ENCODE assay signal across 1 cellular context in the genomic region with DNA sequence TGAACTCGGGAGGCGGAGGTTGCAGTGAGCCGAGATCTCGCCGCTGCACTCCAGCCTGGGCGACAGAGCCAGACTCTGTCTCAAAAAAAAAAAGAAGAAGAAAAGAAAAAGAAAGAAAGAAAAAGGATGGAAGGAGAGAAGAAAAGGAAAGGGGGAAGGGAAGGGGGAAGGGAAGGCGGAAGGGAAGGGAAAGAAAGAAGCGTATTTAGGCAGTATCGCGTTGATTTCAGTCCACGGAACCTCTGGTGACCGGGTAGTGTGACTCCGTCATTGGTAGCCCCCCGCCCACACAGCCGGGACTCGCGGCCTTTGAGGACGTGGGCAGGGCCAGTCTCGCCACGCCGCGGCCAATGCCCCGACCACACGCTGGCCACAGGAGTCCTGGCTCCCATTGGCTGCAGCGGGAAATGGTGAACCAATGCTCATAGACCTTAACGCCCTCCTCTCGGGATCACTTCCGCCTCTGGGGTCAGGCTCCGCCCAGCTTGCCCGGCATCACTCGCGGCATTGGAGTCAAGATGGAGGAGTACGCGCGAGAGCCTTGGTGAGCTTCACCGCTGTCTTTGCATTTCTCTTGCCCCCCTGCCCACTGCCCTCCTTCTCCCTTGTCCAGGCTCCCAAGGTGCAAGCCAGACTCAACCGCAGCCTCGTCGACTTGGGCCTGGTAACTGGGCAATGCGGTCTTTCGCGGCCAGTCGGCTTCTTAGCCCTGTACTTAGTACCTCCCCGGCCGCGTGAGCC.
A peak's percentile ranks its signal among the peaks of the same experiment; 100 is the strongest.
TF ChIP-seq lines count a peak whose summit lies in the region.

A gene (plus strand): TSS at position 495 of the 741 bp plus-strand sequence. CDS start 24 bp downstream, at position 519.

TF ChIP-seq in GM23338, 12 proteins besides CTCF, POLR2A, EP300 and RAD21:
- no peak for TF ChIP-seq STAT1 (IDR thresholded peaks at IDR 0.05; ENCODE audit: unreplicated experiment)
- TF ChIP-seq, protein P1, sequence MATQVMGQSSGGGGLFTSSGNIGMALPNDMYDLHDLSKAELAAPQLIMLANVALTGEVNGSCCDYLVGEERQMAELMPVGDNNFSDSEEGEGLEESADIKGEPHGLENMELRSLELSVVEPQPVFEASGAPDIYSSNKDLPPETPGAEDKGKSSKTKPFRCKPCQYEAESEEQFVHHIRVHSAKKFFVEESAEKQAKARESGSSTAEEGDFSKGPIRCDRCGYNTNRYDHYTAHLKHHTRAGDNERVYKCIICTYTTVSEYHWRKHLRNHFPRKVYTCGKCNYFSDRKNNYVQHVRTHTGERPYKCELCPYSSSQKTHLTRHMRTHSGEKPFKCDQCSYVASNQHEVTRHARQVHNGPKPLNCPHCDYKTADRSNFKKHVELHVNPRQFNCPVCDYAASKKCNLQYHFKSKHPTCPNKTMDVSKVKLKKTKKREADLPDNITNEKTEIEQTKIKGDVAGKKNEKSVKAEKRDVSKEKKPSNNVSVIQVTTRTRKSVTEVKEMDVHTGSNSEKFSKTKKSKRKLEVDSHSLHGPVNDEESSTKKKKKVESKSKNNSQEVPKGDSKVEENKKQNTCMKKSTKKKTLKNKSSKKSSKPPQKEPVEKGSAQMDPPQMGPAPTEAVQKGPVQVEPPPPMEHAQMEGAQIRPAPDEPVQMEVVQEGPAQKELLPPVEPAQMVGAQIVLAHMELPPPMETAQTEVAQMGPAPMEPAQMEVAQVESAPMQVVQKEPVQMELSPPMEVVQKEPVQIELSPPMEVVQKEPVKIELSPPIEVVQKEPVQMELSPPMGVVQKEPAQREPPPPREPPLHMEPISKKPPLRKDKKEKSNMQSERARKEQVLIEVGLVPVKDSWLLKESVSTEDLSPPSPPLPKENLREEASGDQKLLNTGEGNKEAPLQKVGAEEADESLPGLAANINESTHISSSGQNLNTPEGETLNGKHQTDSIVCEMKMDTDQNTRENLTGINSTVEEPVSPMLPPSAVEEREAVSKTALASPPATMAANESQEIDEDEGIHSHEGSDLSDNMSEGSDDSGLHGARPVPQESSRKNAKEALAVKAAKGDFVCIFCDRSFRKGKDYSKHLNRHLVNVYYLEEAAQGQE (IDR thresholded peaks at IDR 0.05; ENCODE audit: unreplicated experiment): peak; percentile 9
- TF ChIP-seq EZH2 (IDR thresholded peaks at IDR 0.05; ENCODE audit: low read depth, unreplicated experiment): no peak
- no peak for TF ChIP-seq ZNF331 (CRISPR knock-in tag; IDR thresholded peaks at IDR 0.05; ENCODE audit: low read depth)
- TF ChIP-seq, protein P2, sequence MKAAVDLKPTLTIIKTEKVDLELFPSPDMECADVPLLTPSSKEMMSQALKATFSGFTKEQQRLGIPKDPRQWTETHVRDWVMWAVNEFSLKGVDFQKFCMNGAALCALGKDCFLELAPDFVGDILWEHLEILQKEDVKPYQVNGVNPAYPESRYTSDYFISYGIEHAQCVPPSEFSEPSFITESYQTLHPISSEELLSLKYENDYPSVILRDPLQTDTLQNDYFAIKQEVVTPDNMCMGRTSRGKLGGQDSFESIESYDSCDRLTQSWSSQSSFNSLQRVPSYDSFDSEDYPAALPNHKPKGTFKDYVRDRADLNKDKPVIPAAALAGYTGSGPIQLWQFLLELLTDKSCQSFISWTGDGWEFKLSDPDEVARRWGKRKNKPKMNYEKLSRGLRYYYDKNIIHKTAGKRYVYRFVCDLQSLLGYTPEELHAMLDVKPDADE (IDR thresholded peaks at IDR 0.05): 0 out of 2 replicates have a peak, but pooled peaks have one; percentile 38
- TF ChIP-seq, protein P3, sequence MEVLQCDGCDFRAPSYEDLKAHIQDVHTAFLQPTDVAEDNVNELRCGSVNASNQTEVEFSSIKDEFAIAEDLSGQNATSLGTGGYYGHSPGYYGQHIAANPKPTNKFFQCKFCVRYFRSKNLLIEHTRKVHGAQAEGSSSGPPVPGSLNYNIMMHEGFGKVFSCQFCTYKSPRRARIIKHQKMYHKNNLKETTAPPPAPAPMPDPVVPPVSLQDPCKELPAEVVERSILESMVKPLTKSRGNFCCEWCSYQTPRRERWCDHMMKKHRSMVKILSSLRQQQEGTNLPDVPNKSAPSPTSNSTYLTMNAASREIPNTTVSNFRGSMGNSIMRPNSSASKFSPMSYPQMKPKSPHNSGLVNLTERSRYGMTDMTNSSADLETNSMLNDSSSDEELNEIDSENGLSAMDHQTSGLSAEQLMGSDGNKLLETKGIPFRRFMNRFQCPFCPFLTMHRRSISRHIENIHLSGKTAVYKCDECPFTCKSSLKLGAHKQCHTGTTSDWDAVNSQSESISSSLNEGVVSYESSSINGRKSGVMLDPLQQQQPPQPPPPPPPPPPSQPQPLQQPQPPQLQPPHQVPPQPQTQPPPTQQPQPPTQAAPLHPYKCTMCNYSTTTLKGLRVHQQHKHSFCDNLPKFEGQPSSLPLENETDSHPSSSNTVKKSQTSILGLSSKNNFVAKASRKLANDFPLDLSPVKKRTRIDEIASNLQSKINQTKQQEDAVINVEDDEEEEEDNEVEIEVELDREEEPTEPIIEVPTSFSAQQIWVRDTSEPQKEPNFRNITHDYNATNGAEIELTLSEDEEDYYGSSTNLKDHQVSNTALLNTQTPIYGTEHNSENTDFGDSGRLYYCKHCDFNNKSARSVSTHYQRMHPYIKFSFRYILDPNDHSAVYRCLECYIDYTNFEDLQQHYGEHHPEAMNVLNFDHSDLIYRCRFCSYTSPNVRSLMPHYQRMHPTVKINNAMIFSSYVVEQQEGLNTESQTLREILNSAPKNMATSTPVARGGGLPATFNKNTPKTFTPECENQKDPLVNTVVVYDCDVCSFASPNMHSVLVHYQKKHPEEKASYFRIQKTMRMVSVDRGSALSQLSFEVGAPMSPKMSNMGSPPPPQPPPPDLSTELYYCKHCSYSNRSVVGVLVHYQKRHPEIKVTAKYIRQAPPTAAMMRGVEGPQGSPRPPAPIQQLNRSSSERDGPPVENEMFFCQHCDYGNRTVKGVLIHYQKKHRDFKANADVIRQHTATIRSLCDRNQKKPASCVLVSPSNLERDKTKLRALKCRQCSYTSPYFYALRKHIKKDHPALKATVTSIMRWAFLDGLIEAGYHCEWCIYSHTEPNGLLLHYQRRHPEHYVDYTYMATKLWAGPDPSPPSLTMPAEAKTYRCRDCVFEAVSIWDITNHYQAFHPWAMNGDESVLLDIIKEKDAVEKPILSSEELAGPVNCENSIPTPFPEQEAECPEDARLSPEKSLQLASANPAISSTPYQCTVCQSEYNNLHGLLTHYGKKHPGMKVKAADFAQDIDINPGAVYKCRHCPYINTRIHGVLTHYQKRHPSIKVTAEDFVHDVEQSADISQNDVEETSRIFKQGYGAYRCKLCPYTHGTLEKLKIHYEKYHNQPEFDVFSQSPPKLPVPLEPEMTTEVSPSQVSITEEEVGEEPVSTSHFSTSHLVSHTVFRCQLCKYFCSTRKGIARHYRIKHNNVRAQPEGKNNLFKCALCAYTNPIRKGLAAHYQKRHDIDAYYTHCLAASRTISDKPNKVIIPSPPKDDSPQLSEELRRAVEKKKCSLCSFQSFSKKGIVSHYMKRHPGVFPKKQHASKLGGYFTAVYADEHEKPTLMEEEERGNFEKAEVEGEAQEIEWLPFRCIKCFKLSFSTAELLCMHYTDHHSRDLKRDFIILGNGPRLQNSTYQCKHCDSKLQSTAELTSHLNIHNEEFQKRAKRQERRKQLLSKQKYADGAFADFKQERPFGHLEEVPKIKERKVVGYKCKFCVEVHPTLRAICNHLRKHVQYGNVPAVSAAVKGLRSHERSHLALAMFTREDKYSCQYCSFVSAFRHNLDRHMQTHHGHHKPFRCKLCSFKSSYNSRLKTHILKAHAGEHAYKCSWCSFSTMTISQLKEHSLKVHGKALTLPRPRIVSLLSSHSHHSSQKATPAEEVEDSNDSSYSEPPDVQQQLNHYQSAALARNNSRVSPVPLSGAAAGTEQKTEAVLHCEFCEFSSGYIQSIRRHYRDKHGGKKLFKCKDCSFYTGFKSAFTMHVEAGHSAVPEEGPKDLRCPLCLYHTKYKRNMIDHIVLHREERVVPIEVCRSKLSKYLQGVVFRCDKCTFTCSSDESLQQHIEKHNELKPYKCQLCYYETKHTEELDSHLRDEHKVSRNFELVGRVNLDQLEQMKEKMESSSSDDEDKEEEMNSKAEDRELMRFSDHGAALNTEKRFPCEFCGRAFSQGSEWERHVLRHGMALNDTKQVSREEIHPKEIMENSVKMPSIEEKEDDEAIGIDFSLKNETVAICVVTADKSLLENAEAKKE (CRISPR knock-in tag; IDR thresholded peaks at IDR 0.05): no peak
- TF ChIP-seq POLR2AphosphoS5 (IDR thresholded peaks at IDR 0.05; ENCODE audit: low read depth): peak; percentile 98
- TF ChIP-seq EZH2phosphoT487 (IDR thresholded peaks at IDR 0.05; ENCODE audit: unreplicated experiment): no peak
- no peak for TF ChIP-seq JUNB (IDR thresholded peaks at IDR 0.05; ENCODE audit: unreplicated experiment)
- no peak for TF ChIP-seq NANOG (IDR thresholded peaks at IDR 0.05; ENCODE audit: borderline replicate concordance)
- TF ChIP-seq ZNF114 (CRISPR knock-in tag; IDR thresholded peaks at IDR 0.05): no peak
- TF ChIP-seq CREB1 (CRISPR knock-in tag; IDR thresholded peaks at IDR 0.05; ENCODE audit: low read depth): peak; percentile 64
